Comparison of ENCODE assay signal across 8 cellular contexts in the genomic region with DNA sequence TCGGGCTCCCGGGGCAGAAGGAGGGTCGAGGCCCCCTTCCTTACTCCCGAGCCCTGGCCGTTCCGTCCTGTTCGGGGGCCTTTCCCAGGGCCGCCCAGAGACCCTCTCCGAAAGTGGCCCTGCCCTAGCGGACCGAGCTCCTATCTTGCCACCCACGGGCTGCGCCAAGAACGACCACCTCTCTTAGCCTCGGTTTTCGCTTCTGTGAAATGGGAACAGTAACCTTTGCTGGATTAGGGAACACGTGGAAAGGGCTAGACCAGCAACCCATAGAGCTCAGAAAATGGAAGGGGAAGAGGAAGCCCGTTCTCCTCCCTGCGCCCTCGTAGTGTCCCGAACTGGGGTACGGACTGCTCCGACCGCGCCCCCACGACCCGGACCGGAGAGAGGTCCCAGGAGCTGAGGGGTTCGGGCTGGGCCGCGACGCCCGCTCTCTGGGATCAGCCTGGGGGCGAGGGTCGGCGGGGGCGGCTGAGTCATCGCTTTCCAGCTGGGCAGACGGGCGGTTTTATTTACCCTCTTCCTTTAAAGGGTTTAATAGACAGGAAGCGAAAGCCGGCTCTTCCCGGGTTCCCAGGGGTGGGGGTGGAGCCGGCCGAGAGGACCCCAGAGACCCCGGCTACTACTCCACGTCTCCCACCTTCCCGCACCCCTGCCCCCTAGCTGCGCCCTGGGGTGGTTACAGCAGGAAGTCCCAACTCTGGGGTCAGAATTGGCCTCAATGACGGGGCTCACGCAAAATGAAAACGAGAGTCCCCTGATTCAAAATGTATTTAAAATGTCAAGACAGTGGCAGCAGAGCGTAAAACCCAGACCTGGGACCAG. TPM values are rescaled to one million over a fixed set of nuclear protein-coding genes. Genes with fewer than 3 reads are reported as not detected.
A peak's percentile ranks its signal among the peaks of the same experiment; 100 is the strongest.
DNase-seq lines count a peak whose midpoint lies in the region; ATAC-seq and TF ChIP-seq lines count a peak whose summit lies in the region.

No MANE protein-coding gene starts in this region.

- H3K27me3 ChIP-seq in BE2C (peaks cover 30% of the 10 kb centered on the region), MG63 (no peaks in the 10 kb centered on the region), gastroesophageal sphincter (peaks cover 49% of the 10 kb centered on the region), parathyroid adenoma (ENCODE audit: control insufficient read depth, insufficient read depth, low read length) (no peaks in the 10 kb centered on the region)

- no peak for TF ChIP-seq POLR2A in gastroesophageal sphincter (IDR thresholded peaks at IDR 0.05)

- ATAC-seq in GM19025 (IDR thresholded peaks at IDR 0.05; ENCODE audit: low read depth, unreplicated experiment) (peak; percentile 23), gastroesophageal sphincter (no peak), GM18517 (IDR thresholded peaks at IDR 0.05; ENCODE audit: unreplicated experiment) (no peak)

- H3K9ac ChIP-seq in parathyroid adenoma: no peak overlapping the region

- H3K79me2 ChIP-seq in parathyroid adenoma: no peaks in the 10 kb centered on the region

- H3K4me1 ChIP-seq in BE2C (no peaks in the 10 kb centered on the region), gastroesophageal sphincter (peaks cover 0 to 32% (median 13%) of the 10 kb centered on the region in 3 donors), parathyroid adenoma (peaks cover 4% of the 10 kb centered on the region)

- no peaks in the 10 kb centered on the region for H3K9me3 ChIP-seq in BE2C
- no peaks in the 10 kb centered on the region for H3K9me3 ChIP-seq in MG63
- no peaks in the 10 kb centered on the region for H3K9me3 ChIP-seq in gastroesophageal sphincter
- no peaks in the 10 kb centered on the region for H3K9me3 ChIP-seq in parathyroid adenoma (ENCODE audit: control insufficient read depth, low read length)

- peak overlapping the region; percentile 66 for H3K4me2 ChIP-seq in parathyroid adenoma (ENCODE audit: low read length)

- no peak for DNase-seq in BE2C
- peak; percentile 73 for DNase-seq in MG63
- peak; percentile 19 to 43 (median 34) for DNase-seq in activated CD8-positive, alpha-beta memory T cell treated with anti-CD3 and anti-CD28 coated beads for 48 hours (ENCODE audit: low read depth in 2 of 3, low spot score in 2 of 3)
- DNase-seq in T1000 (lab: John Stamatoyannopoulos, UW): no peak

- H3K4me3 ChIP-seq in BE2C (ENCODE audit: low read depth, low read length): no peak overlapping the region
- H3K4me3 ChIP-seq in MG63: peak overlapping the region; percentile 70
- H3K4me3 ChIP-seq in gastroesophageal sphincter: peak overlapping the region; percentile 11 to 60
- peak overlapping the region; percentile 34 for H3K4me3 ChIP-seq in parathyroid adenoma (ENCODE audit: low read depth, low read length)

- H3K36me3 ChIP-seq in BE2C (no peaks in the 10 kb centered on the region), MG63 (peaks cover 3% of the 10 kb centered on the region; the same call in 1 of the 2 replicates), gastroesophageal sphincter (no peaks in the 10 kb centered on the region), parathyroid adenoma (ENCODE audit: control insufficient read depth, insufficient read depth, low read length) (no peaks in the 10 kb centered on the region)

- peak overlapping the region; percentile 56 for H2AFZ ChIP-seq in parathyroid adenoma

- no peak for TF ChIP-seq EP300 in gastroesophageal sphincter (IDR thresholded peaks at IDR 0.05)

- TF ChIP-seq CTCF in BE2C (IDR thresholded peaks at IDR 0.05; ENCODE audit: low read depth, low read length): peak; percentile 28
- peak in 1 of 4 experiments; percentile 25 for TF ChIP-seq CTCF in gastroesophageal sphincter (IDR thresholded peaks at IDR 0.05)
- no peak for TF ChIP-seq CTCF in parathyroid adenoma (IDR thresholded peaks at IDR 0.05)

- 3 to 4% methylated on average over 11 to 14 of the region's 53 CpGs for WGBS in gastroesophageal sphincter (ENCODE audit: low coverage in 1 of 2), 2 donors

- H3K27ac ChIP-seq in gastroesophageal sphincter: peak overlapping the region in 3 of 4 donors; percentile 32 to 54 (median 47)
- H3K27ac ChIP-seq in parathyroid adenoma: no peak overlapping the region

RNA-seq across cellular contexts. Expression of gene PHLDA2, which starts 0.9 kb away (rescaled TPM):
- polyA plus RNA-seq in BE2C (2012; ENCODE audit: insufficient read depth, insufficient read length, low read depth): not detected
- total RNA-seq in MG63 (2014; rRNA removed; shearing (Covaris generic); ENCODE audit: low replicate concordance): 4.0 and 26.4 TPM in 2 replicates
- 1 to 10 TPM in 2 of 4 donors, under 1 TPM in 1, not detected in 1; 0.82 to 5.0 (median 1.9) TPM for total RNA-seq in gastroesophageal sphincter

RNA-seq across cellular contexts. Expression of gene CDKN1C, which starts 44.5 kb away (rescaled TPM):
- 3.6 TPM for polyA plus RNA-seq in BE2C (2012; ENCODE audit: insufficient read depth, insufficient read length, low read depth)
- 0.56 TPM in 1 of 2 replicates, not detected in the other for total RNA-seq in MG63 (2014; rRNA removed; shearing (Covaris generic); ENCODE audit: low replicate concordance)
- total RNA-seq in gastroesophageal sphincter: 100 to 1,000 TPM in 2 of 4 donors, 10 to 100 TPM in 2; 87.0 to 201 (median 121) TPM

Comparison
In these comparisons a context has a peak if more than half of its experiments do, and no peak if none do; other contexts are left out.
1. DNase-seq: peak in MG63 (single experiment) and activated CD8-positive, alpha-beta memory T cell treated with anti-CD3 and anti-CD28 coated beads for 48 hours (3 of 3); none in BE2C (single experiment) and T1000 (single experiment).
2. RNA of gene CDKN1C, which starts 44.5 kb away (total RNA-seq): 87.0 to 201 TPM in gastroesophageal sphincter; 0.56 TPM in MG63; every median in the first group is over 10 times any median in the second.